18 cellular contexts compared by ENCODE assay signal in genomic region chr1:228145050-228145343, GRCh38. TPM values are rescaled to one million over a fixed set of nuclear protein-coding genes. Genes with fewer than 3 reads are reported as not detected.
DNase-seq lines count a peak whose midpoint lies in the region; ATAC-seq and TF ChIP-seq lines count a peak whose summit lies in the region.
"Had no signal": no experiment of that assay in that cellular context is flagged by ENCODE, and none has a peak within 500 bp of the region (broad histone marks: within the 10 kb centered on the region; RNA-seq: fewer than 3 reads in every experiment).

No MANE protein-coding gene starts in this region.

- no peak for TF ChIP-seq POLR2A in tibial nerve (IDR thresholded peaks at IDR 0.05)

- CTCF ChIA-PET in RWPE1 (lab: Yijun Ruan, JAX), result no interaction called here
- CTCF ChIA-PET in naive thymus-derived CD4-positive, alpha-beta T cell (lab: Charles Lee), result interaction anchor here (1.3 to 2.6 kb wide), 2 partner anchors 21 to 22 kb away, joined by 3 to 8 read pairs; partner anchors contain the start of gene IBA57

- H3K36me3 Mint-ChIP-seq in naive thymus-derived CD4-positive, alpha-beta T cell, result peaks cover 0 to 9% (median 0%) of the 10 kb centered on the region in 5 donors

- no peaks in the 10 kb centered on the region for H3K27me3 Mint-ChIP-seq in naive thymus-derived CD4-positive, alpha-beta T cell
- H3K27me3 Mint-ChIP-seq: CD4-positive, alpha-beta memory T cell had no signal

- H3K27ac Mint-ChIP-seq in naive thymus-derived CD4-positive, alpha-beta T cell, result no peak overlapping the region

- H3K4me1 Mint-ChIP-seq in naive thymus-derived CD4-positive, alpha-beta T cell, result peaks cover 23 to 42% (median 31%) of the 10 kb centered on the region in 7 donors

- peaks cover 30 to 45% of the 10 kb centered on the region in 2 donors for H3K4me1 ChIP-seq in naive thymus-derived CD4-positive, alpha-beta T cell (ENCODE audit: control insufficient read depth in 2 of 2, insufficient read depth in 2 of 2, low read length in 2 of 2)
- peaks cover 0 to 81% (median 51%) of the 10 kb centered on the region in 4 donors for H3K4me1 ChIP-seq in tibial nerve

- peaks cover 0 to 63% (median 8%) of the 10 kb centered on the region in 3 experiments for H3K36me3 ChIP-seq in naive thymus-derived CD4-positive, alpha-beta T cell (ENCODE audit: control insufficient read depth in 2 of 3, insufficient read depth in 3 of 3, low read length in 3 of 3)
- peaks cover 0 to 39% (median 7%) of the 10 kb centered on the region in 3 donors for H3K36me3 ChIP-seq in tibial nerve

- DNase-seq in cardiac septum (ENCODE audit: low spot score) (peak; percentile 39), Right ventricle myocardium superior (no peak), RWPE1 (ENCODE audit: low spot score) (no peak), tibial nerve (ENCODE audit: low spot score in 2 of 2) (no peak), KBM-7 (no peak), NCI-H510A treated with DMSO at 0.1 percent for 48 hours (lab: John Stamatoyannopoulos, UW) (no peak)
- no peak for DNase-seq in naive thymus-derived CD4-positive, alpha-beta T cell
- DNase-seq: 8988T; Calu3; CD4-positive, alpha-beta memory T cell; EL; NCI-H1436; NCI-H2029 treated with DMSO at 0.1 percent for 48 hours; NCI-H2171; NCI-H446 had no signal

- H3K4me3 ChIP-seq in naive thymus-derived CD4-positive, alpha-beta T cell (ENCODE audit: low read length), result no peak overlapping the region
- no peak overlapping the region for H3K4me3 ChIP-seq in tibial nerve

- H3K9me3 Mint-ChIP-seq in naive thymus-derived CD4-positive, alpha-beta T cell, result peaks cover 0 to under 1% (median 0%) of the 10 kb centered on the region in 11 donors
- H3K9me3 Mint-ChIP-seq: CD4-positive, alpha-beta memory T cell had no signal

- POLR2A ChIA-PET in RWPE1 (lab: Yijun Ruan, JAX; ENCODE audit: low non-redundant PET), result no interaction called here
- POLR2A ChIA-PET in naive thymus-derived CD4-positive, alpha-beta T cell (lab: Charles Lee), result interaction anchor here (1.4 kb wide), 1 partner anchor 21 kb away, joined by 5 read pairs; the partner anchor contains the start of gene IBA57

- WGBS in tibial nerve, 2 donors, result 74 to 90% methylated on average over 6 to 7 of the region's 7 CpGs

- H3K27me3 ChIP-seq in naive thymus-derived CD4-positive, alpha-beta T cell (ENCODE audit: control insufficient read depth in 2 of 2, insufficient read depth in 2 of 2, low read length in 2 of 2), result no peaks in the 10 kb centered on the region
- no peaks in the 10 kb centered on the region for H3K27me3 ChIP-seq in tibial nerve

- ATAC-seq in Right ventricle myocardium superior (ENCODE audit: poor library complexity) (no peak), HG02981 (IDR thresholded peaks at IDR 0.05; ENCODE audit: unreplicated experiment) (no peak)
- ATAC-seq in naive thymus-derived CD4-positive, alpha-beta T cell, result no peak
- ATAC-seq: Panc1 had no signal

- in situ Hi-C loops in KBM-7 (cut with MboI; ENCODE audit: low pct_unique_long_range_greater_than_20kb, low sequenced_read_pairs), result no loop called here

- intact Hi-C loops in cardiac septum (cut with DNase I) (no loop called here), Right ventricle myocardium superior (cut with DNase I) (no loop called here)
- intact Hi-C loops in naive thymus-derived CD4-positive, alpha-beta T cell (cut with micrococcal nuclease), result loop anchor here in 1 of 2 donors (10.0 kb wide), 1 partner anchor 1200 kb away; the partner anchor contains the start of gene CCSAP

- no peak overlapping the region for H3K4me3 Mint-ChIP-seq in naive thymus-derived CD4-positive, alpha-beta T cell
- H3K4me3 Mint-ChIP-seq: CD4-positive, alpha-beta memory T cell had no signal

- H3K9me3 ChIP-seq in naive thymus-derived CD4-positive, alpha-beta T cell (ENCODE audit: control insufficient read depth in 2 of 3, low read length in 3 of 3), result no peaks in the 10 kb centered on the region
- H3K9me3 ChIP-seq in tibial nerve, result no peaks in the 10 kb centered on the region

- TF ChIP-seq CTCF in RWPE1 (conservative IDR thresholded peaks at IDR 0.05; ENCODE audit: low read depth) (no peak), tibial nerve (IDR thresholded peaks at IDR 0.05) (no peak)

- H3K27ac ChIP-seq in RWPE1 (peak overlapping the region; percentile 100), tibial nerve (peak overlapping the region in 3 of 4 donors; percentile 14 to 96 (median 43))
- H3K27ac ChIP-seq in naive thymus-derived CD4-positive, alpha-beta T cell (ENCODE audit: low read depth, low read length), result peak overlapping the region; percentile 8
- H3K27ac ChIP-seq: KMS-11 had no signal

- no peak for TF ChIP-seq EP300 in tibial nerve (IDR thresholded peaks at IDR 0.05)

RNA-seq across cellular contexts. Expression of gene GJC2, which starts 4.7 kb away (rescaled TPM):
- total RNA-seq in cardiac septum (1.6 TPM), Right ventricle myocardium superior (1.6 TPM), tibial nerve (10 to 100 TPM in 2 of 4 donors, 1 to 10 TPM in 2; 6.9 to 15.1 (median 9.9) TPM)
- 1 to 10 TPM in 2 of 5 experiments, under 1 TPM in 3; 0.70 to 3.3 (median 0.94) TPM for total RNA-seq in naive thymus-derived CD4-positive, alpha-beta T cell
- not detected for polyA plus RNA-seq in naive thymus-derived CD4-positive, alpha-beta T cell
- polyA plus RNA-seq: CD4-positive, alpha-beta memory T cell had no signal

RNA-seq across cellular contexts. Expression of gene GUK1, which starts 4.9 kb away (rescaled TPM):
- total RNA-seq in cardiac septum (213 TPM), Right ventricle myocardium superior (143 TPM), tibial nerve (100 to 1,000 TPM; 501 to 540 (median 510) TPM)
- total RNA-seq in naive thymus-derived CD4-positive, alpha-beta T cell, result 100 to 1,000 TPM; 145 to 309 (median 279) TPM
- polyA plus RNA-seq in naive thymus-derived CD4-positive, alpha-beta T cell, result 100 to 1,000 TPM; 278 to 315 TPM

RNA-seq across cellular contexts. Expression of gene IBA57, which starts 20.6 kb away (rescaled TPM):
- 16.6 TPM for total RNA-seq in cardiac septum
- 14.8 TPM for total RNA-seq in Right ventricle myocardium superior
- 10 to 100 TPM in 4 of 5 experiments, 1 to 10 TPM in 1; 9.3 to 17.1 (median 10.9) TPM for total RNA-seq in naive thymus-derived CD4-positive, alpha-beta T cell
- 1 to 10 TPM; 5.4 to 5.6 TPM for polyA plus RNA-seq in naive thymus-derived CD4-positive, alpha-beta T cell
- 10 to 100 TPM in 1 of 4 donors, 1 to 10 TPM in 3; 5.5 to 17.8 (median 9.2) TPM for total RNA-seq in tibial nerve

RNA-seq across cellular contexts. Expression of gene MRPL55, which starts 35.9 kb away (rescaled TPM):
- total RNA-seq in cardiac septum (39.7 TPM), Right ventricle myocardium superior (65.6 TPM), tibial nerve (10 to 100 TPM; 68.7 to 83.7 (median 80.0) TPM)
- total RNA-seq in naive thymus-derived CD4-positive, alpha-beta T cell, result 10 to 100 TPM; 34.3 to 79.3 (median 65.2) TPM
- 100 to 1,000 TPM; 132 to 149 TPM for polyA plus RNA-seq in naive thymus-derived CD4-positive, alpha-beta T cell

RNA-seq across cellular contexts. Expression of gene C1orf35, which starts 41.9 kb away (rescaled TPM):
- total RNA-seq in cardiac septum (8.9 TPM), Right ventricle myocardium superior (7.3 TPM), tibial nerve (10 to 100 TPM; 26.4 to 38.5 (median 27.1) TPM)
- total RNA-seq in naive thymus-derived CD4-positive, alpha-beta T cell, result 10 to 100 TPM; 16.8 to 31.8 (median 27.8) TPM
- 10 to 100 TPM; 21.9 to 33.0 TPM for polyA plus RNA-seq in naive thymus-derived CD4-positive, alpha-beta T cell

Comparison
In these comparisons a context has a peak if more than half of its experiments do, and no peak if none do; other contexts are left out.
1. H3K27ac ChIP-seq: peak in every context shown above with its lines; median percentile 100 in RWPE1; 43 in tibial nerve; 8 in naive thymus-derived CD4-positive, alpha-beta T cell.